In the genomic region with DNA sequence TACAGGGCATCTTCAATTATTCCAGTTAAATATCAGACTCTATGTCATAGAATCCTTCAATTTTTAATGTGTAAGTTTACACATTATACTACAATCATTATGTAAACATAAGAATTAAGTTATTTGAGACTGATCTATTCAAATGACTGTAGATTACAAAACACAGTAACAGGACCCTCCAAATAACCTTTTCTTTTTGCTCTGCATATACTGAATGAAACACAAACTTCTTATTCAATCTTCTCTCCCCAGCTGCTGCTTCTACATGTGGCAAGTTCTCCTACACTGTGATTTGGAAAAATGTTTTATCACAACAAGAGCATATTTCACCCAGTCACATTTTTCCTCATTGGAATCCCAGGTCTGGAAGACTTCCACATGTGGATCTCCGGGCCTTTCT, we compare ENCODE assay signal across 38 cellular contexts. TPM values are rescaled to one million over a fixed set of nuclear protein-coding genes. Genes with fewer than 3 reads are reported as not detected.
"Had no signal": no experiment of that assay in that cellular context is flagged by ENCODE, and none has a peak within 500 bp of the region (broad histone marks: within the 10 kb centered on the region; RNA-seq: fewer than 3 reads in every experiment).

A gene (plus strand): TSS at position 301 of the 400 bp plus-strand sequence. CDS start 0 bp downstream, at position 301.

- DNase-seq: Karpas-422, Kasumi-1, MG63, MM.1S, NCI-H1048, NCI-H1092, NCI-H1092 treated with DMSO at 0.1 percent for 48 hours, NCI-H1105, NCI-H1105 treated with DMSO at 0.1 percent for 48 hours, NCI-H1417, NCI-H1417 treated with DMSO at 0.1 percent for 48 hours, NCI-H1436, NCI-H1436 treated with DMSO at 0.1 percent for 48 hours, NCI-H146, NCI-H1694, NCI-H1694 treated with DMSO at 0.1 percent for 48 hours, NCI-H187, NCI-H187 treated with DMSO at 0.1 percent for 48 hours, NCI-H1930, NCI-H2029, NCI-H2029 treated with DMSO at 0.1 percent for 48 hours, NCI-H2081, NCI-H2081 treated with DMSO at 0.1 percent for 48 hours, NCI-H2107, NCI-H2171, NCI-H2171 treated with DMSO at 0.1 percent for 48 hours, NCI-H2227 treated with DMSO at 0.1 percent for 48 hours, NCI-H226, NCI-H345, NCI-H446, NCI-H446 treated with DMSO at 0.1 percent for 48 hours, NCI-H510A, NCI-H510A treated with DMSO at 0.1 percent for 48 hours, NCI-H524 treated with DMSO at 0.1 percent for 48 hours had no signal

- H3K36me3 ChIP-seq: MG63 had no signal

- H3K4me3 ChIP-seq: MG63 had no signal

- H3K27me3 ChIP-seq: MG63 had no signal

RNA-seq across cellular contexts. Expression of the gene that starts here (rescaled TPM):
- total RNA-seq: LHCN-M2, M059J, MCF 10A, NCI-H460 had no signal
